Comparison of ENCODE assay signal across 16 cellular contexts in the genomic region with DNA sequence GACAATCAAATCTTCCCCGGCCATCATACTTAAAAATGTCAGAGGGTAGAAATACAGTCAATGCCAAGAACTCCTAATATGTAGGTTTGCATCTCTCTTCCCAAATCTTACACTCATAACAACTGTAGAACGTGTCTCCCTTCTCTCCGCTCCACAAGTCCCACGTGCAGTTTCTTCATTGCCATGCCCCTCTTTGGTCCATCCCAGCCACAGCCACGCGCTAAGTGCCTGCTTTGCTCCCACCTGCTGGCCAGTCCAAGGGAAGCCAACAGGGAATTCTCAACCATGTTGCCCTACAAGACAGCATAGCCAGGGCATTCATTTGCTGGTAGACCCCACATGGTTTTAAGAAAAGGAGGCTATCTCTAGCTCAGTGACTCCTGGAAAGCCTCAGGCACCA.
DNase-seq lines count a peak whose midpoint lies in the region; ATAC-seq, FAIRE-seq and TF ChIP-seq lines count a peak whose summit lies in the region.
"Had no signal": no experiment of that assay in that cellular context is flagged by ENCODE, and none has a peak within 500 bp of the region (broad histone marks: within the 10 kb centered on the region; RNA-seq: fewer than 3 reads in every experiment).

No MANE protein-coding gene starts in this region.

- H3K4me2 ChIP-seq in HepG2 (ENCODE audit: low read depth, low read length), result no peak overlapping the region

- H3K27me3 Mint-ChIP-seq in WTC11 (ENCODE audit: low read depth), result no peaks in the 10 kb centered on the region; the same call in 1 of the 2 replicates

- no peak for TF ChIP-seq EP300 in HepG2 (IDR thresholded peaks at IDR 0.05; ENCODE audit: low read depth in 2 of 2, low read length in 2 of 2)
- TF ChIP-seq EP300 in HepG2 (CRISPR knock-in tag; IDR thresholded peaks at IDR 0.05; ENCODE audit: borderline replicate concordance), result no peak

- no peak for FAIRE-seq in HepG2 (lab: Jason Lieb, UNC)
- FAIRE-seq: D721Med, GM12892, HTR-8/SVneo had no signal

- H3K4me3 Mint-ChIP-seq in WTC11, result no peak overlapping the region
- H3K4me3 Mint-ChIP-seq: CD8-positive, alpha-beta T cell had no signal

- H3K36me3 Mint-ChIP-seq in WTC11, result no peaks in the 10 kb centered on the region
- H3K36me3 Mint-ChIP-seq: CD8-positive, alpha-beta T cell had no signal

- WGBS in HepG2 (ENCODE audit: low lambda C conversion rate), result 7% methylated on average over 6 of the region's 6 CpGs
- 48% methylated on average over 6 of the region's 6 CpGs for WGBS in right lobe of liver (ENCODE audit: insufficient coverage, low coverage, low lambda C conversion rate, missing lambda C conversion rate)
- 62 to 63% methylated on average over 6 of the region's 6 CpGs for WGBS in aorta, 2 donors

- no peak overlapping the region for H2AFZ ChIP-seq in HepG2 (ENCODE audit: low read length)

- intact Hi-C loops in HepG2 (cut with micrococcal nuclease; ENCODE audit: unreplicated experiment) (no loop called here), right lobe of liver (cut with DNase I) (no loop called here), aorta (cut with DNase I) (no loop called here)

- CTCF ChIA-PET in HepG2 (lab: Yijun Ruan, JAX; ENCODE audit: low intra/inter-chr PET ratio, low total read pairs) (no interaction called here), WTC11 (lab: Charles Lee) (interaction anchor here (0.6 kb wide), 1 partner anchor 277 kb away, joined by 3 read pairs; no protein-coding TSS in a partner anchor)

- no peaks in the 10 kb centered on the region for H3K36me3 ChIP-seq in HepG2 (replicated peaks in 1 of 2; ENCODE audit: control insufficient read depth in 1 of 2, insufficient read depth in 2 of 2, low read length in 2 of 2)
- no peaks in the 10 kb centered on the region for H3K36me3 ChIP-seq in right lobe of liver
- no peaks in the 10 kb centered on the region for H3K36me3 ChIP-seq in aorta (ENCODE audit: control insufficient read depth in 1 of 2, insufficient read depth in 2 of 2, low read length in 1 of 2)

- no peak overlapping the region for H3K27ac ChIP-seq in HepG2 (ENCODE audit: extremely low read length, insufficient read depth, low read length)
- H3K27ac ChIP-seq in right lobe of liver, result no peak overlapping the region
- no peak overlapping the region for H3K27ac ChIP-seq in aorta (ENCODE audit: low read depth in 1 of 2, low read length in 2 of 2)

- in situ Hi-C loops in HepG2 (cut with HindIII; ENCODE audit: extremely low pct_ligation_motif_present, low pct_unique_long_range_greater_than_20kb), result no loop called here

- POLR2A ChIA-PET in HepG2 (lab: Yijun Ruan, JAX), result no interaction called here
- POLR2A ChIA-PET in WTC11 (lab: Charles Lee), result no interaction called here

- H3K27ac Mint-ChIP-seq in WTC11, result no peak overlapping the region
- H3K27ac Mint-ChIP-seq: CD8-positive, alpha-beta T cell had no signal

- H3K4me3 ChIP-seq in HepG2 (replicated peaks in 1 of 3; ENCODE audit: insufficient read depth in 1 of 3, low read depth in 2 of 3, low read length in 3 of 3) (no peak overlapping the region), right lobe of liver (no peak overlapping the region), aorta (ENCODE audit: low read length in 2 of 2) (no peak overlapping the region)

- TF ChIP-seq CTCF in HepG2 (CRISPR knock-in tag; IDR thresholded peaks at IDR 0.05) (peak; percentile 36; the same call in 1 of the 2 replicates), right lobe of liver (IDR thresholded peaks at IDR 0.05) (no peak), WTC11 (IDR thresholded peaks at IDR 0.05) (no peak)

- no peaks in the 10 kb centered on the region for H3K4me1 Mint-ChIP-seq in WTC11

- H3K9me3 ChIP-seq in HepG2 (ENCODE audit: low read length) (no peaks in the 10 kb centered on the region), right lobe of liver (no peaks in the 10 kb centered on the region), aorta (ENCODE audit: control insufficient read depth, low read length) (no peaks in the 10 kb centered on the region)

- no peak for TF ChIP-seq POLR2A in HepG2 (IDR thresholded peaks at IDR 0.05; ENCODE audit: insufficient read depth in 1 of 2, low read depth in 2 of 2, low read length in 2 of 2)
- TF ChIP-seq POLR2A in right lobe of liver (IDR thresholded peaks at IDR 0.05), result no peak

- DNase-seq in HepG2 (ENCODE audit: low spot score) (peak; percentile 5), right lobe of liver (no peak), WTC11 (ENCODE audit: low spot score) (peak; percentile 49), islet precursor cell (peak; percentile 58), aorta (no peak), DMS153 (lab: John Stamatoyannopoulos, UW) (no peak), NCI-H1694 treated with DMSO at 0.1 percent for 48 hours (lab: John Stamatoyannopoulos, UW) (no peak), SIG-M5 (lab: John Stamatoyannopoulos, UW) (no peak)
- DNase-seq: CD8-positive, alpha-beta T cell; NCI-H1436; NCI-H2029 treated with DMSO at 0.1 percent for 48 hours; NCI-H510A; SHP77 treated with DMSO at 0.1 percent for 48 hours had no signal

- TF ChIP-seq RAD21 in HepG2 (CRISPR knock-in tag; IDR thresholded peaks at IDR 0.05), result no peak

- H3K9ac ChIP-seq in HepG2 (ENCODE audit: insufficient read depth, low read depth, low read length), result no peak overlapping the region

- no peaks in the 10 kb centered on the region; a peak in 1 of 5 replicates for H3K27me3 ChIP-seq in HepG2 (ENCODE audit: control insufficient read depth in 1 of 2, insufficient read depth in 2 of 2, low read length in 2 of 2)
- H3K27me3 ChIP-seq in right lobe of liver, result no peaks in the 10 kb centered on the region
- no peaks in the 10 kb centered on the region for H3K27me3 ChIP-seq in aorta (ENCODE audit: control insufficient read depth in 1 of 2, insufficient read depth in 2 of 2, low read length in 1 of 2)

- no TSS peak for BruUV-seq in HepG2 (replicated peaks; lab: Mats Ljungman, UMichigan)

- no peaks in the 10 kb centered on the region for H3K79me2 ChIP-seq in HepG2 (ENCODE audit: insufficient read depth, low read length)

- ATAC-seq in HepG2, result peak; percentile 53; the same call in 2 of the 3 replicates
- no peak for ATAC-seq in right lobe of liver
- peak; percentile 86 for ATAC-seq in WTC11
- ATAC-seq in aorta (ENCODE audit: low FRiP score), result no peak
- ATAC-seq: CD8-positive, alpha-beta T cell had no signal

- no peaks in the 10 kb centered on the region for H4K20me1 ChIP-seq in HepG2 (ENCODE audit: insufficient read depth, low read length)

- no peaks in the 10 kb centered on the region for H3K4me1 ChIP-seq in HepG2 (ENCODE audit: insufficient read depth, low read length)
- no peaks in the 10 kb centered on the region for H3K4me1 ChIP-seq in right lobe of liver
- H3K4me1 ChIP-seq in aorta (ENCODE audit: control insufficient read depth in 1 of 2, insufficient read depth in 2 of 2, low read length in 2 of 2), result no peaks in the 10 kb centered on the region

- H3K9me3 Mint-ChIP-seq in WTC11, result no peaks in the 10 kb centered on the region
- H3K9me3 Mint-ChIP-seq: CD8-positive, alpha-beta T cell had no signal

TF ChIP-seq in HepG2, 621 proteins besides CTCF, POLR2A, EP300 and RAD21:
- TF ChIP-seq TOPORS (CRISPR knock-in tag; IDR thresholded peaks at IDR 0.05) (no peak), STAG1 (CRISPR knock-in tag; IDR thresholded peaks at IDR 0.05) (0 out of 2 replicates have a peak, but pooled peaks have one; percentile 19), ZNF552 (CRISPR knock-in tag; IDR thresholded peaks at IDR 0.05; ENCODE audit: borderline replicate concordance) (no peak), ZNF343 (CRISPR knock-in tag; IDR thresholded peaks at IDR 0.05) (no peak), PLRG1 (conservative IDR thresholded peaks at IDR 0.05) (no peak), ZNF543 (CRISPR knock-in tag; IDR thresholded peaks at IDR 0.05) (no peak)
- TF ChIP-seq, protein P1, sequence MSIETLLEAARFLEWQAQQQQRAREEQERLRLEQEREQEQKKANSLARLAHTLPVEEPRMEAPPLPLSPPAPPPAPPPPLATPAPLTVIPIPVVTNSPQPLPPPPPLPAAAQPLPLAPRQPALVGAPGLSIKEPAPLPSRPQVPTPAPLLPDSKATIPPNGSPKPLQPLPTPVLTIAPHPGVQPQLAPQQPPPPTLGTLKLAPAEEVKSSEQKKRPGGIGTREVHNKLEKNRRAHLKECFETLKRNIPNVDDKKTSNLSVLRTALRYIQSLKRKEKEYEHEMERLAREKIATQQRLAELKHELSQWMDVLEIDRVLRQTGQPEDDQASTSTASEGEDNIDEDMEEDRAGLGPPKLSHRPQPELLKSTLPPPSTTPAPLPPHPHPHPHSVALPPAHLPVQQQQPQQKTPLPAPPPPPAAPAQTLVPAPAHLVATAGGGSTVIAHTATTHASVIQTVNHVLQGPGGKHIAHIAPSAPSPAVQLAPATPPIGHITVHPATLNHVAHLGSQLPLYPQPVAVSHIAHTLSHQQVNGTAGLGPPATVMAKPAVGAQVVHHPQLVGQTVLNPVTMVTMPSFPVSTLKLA (IDR thresholded peaks at IDR 0.05), result peak; percentile 56

TF ChIP-seq in WTC11, 78 proteins besides CTCF, POLR2A, EP300 and RAD21 (continues in another document):
- TF ChIP-seq ZNF671 (CRISPR knock-in tag; IDR thresholded peaks at IDR 0.05) (no peak), ZNF232 (CRISPR knock-in tag; IDR thresholded peaks at IDR 0.05) (no peak), OVOL2 (CRISPR knock-in tag; IDR thresholded peaks at IDR 0.05; ENCODE audit: borderline replicate concordance) (no peak)
- TF ChIP-seq, protein P2, sequence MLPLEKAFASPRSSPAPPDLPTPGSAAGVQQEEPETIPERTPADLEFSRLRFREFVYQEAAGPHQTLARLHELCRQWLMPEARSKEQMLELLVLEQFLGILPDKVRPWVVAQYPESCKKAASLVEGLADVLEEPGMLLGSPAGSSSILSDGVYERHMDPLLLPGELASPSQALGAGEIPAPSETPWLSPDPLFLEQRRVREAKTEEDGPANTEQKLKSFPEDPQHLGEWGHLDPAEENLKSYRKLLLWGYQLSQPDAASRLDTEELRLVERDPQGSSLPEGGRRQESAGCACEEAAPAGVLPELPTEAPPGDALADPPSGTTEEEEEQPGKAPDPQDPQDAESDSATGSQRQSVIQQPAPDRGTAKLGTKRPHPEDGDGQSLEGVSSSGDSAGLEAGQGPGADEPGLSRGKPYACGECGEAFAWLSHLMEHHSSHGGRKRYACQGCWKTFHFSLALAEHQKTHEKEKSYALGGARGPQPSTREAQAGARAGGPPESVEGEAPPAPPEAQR (CRISPR knock-in tag; IDR thresholded peaks at IDR 0.05), result no peak

Comparison
In these comparisons a context has a peak if more than half of its experiments do, and no peak if none do; other contexts are left out.
1. ATAC-seq: peak in HepG2 (single experiment) and WTC11 (single experiment); none in right lobe of liver (0 of 4) and aorta (single experiment).
2. DNase-seq: peak in HepG2 (single experiment), WTC11 (single experiment) and islet precursor cell (single experiment); none in right lobe of liver (0 of 3), aorta (0 of 2), DMS153 (single experiment), NCI-H1694 treated with DMSO at 0.1 percent for 48 hours (single experiment) and SIG-M5 (single experiment).
3. Of the 50 proteins assayed by ChIP-seq in both HepG2 and WTC11: peak only in HepG2: CTCF; only in WTC11: none; in both: none; in neither: 49.